Comparison of ENCODE assay signal across 20 cellular contexts in the genomic region with DNA sequence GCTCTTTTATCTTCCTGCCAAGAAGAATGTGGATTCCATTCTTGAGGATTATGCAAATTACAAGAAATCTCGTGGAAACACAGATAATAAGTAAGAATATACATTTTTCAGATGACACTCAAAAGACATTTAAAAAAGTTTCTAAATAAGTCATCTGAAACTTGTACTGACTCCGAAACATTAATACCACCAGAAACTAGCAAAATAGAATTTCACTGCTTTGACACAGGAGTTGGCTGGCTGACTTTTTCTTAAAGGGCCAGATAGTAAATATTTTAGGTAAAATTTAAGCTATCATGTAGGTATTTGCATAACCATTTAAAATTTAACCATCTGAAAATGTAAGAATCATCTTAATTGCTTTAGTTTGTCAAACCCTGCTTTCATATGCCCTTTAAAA. TPM values are rescaled to one million over a fixed set of nuclear protein-coding genes. Genes with fewer than 3 reads are reported as not detected.
DNase-seq lines count a peak whose midpoint lies in the region; ATAC-seq and TF ChIP-seq lines count a peak whose summit lies in the region.
"Had no signal": no experiment of that assay in that cellular context is flagged by ENCODE, and none has a peak within 500 bp of the region (broad histone marks: within the 10 kb centered on the region; RNA-seq: fewer than 3 reads in every experiment).

No MANE protein-coding gene starts in this region.

- no peaks in the 10 kb centered on the region for H3K9me3 ChIP-seq in smooth muscle cell (replicated peaks; ENCODE audit: low read depth)
- H3K9me3 ChIP-seq: BLaER1 had no signal

- H3K4me3 ChIP-seq in smooth muscle cell: no peak overlapping the region
- H3K4me3 ChIP-seq: BLaER1 had no signal

- peak overlapping the region; percentile 14 for H3K4me2 ChIP-seq in smooth muscle cell
- H3K4me2 ChIP-seq: BLaER1 had no signal

- ATAC-seq in activated CD8-positive, alpha-beta T cell treated with anti-CD3 and anti-CD28 coated beads for 36 hours: no peak
- no peak for ATAC-seq in activated CD8-positive, alpha-beta T cell treated with anti-CD3 and anti-CD28 coated beads, Interleukin-2, amount 10 ng/mL, durations not matched to agents 7 days and 5 days
- ATAC-seq in HG03571 (IDR thresholded peaks at IDR 0.05; ENCODE audit: unreplicated experiment): peak; percentile 61
- ATAC-seq in left ventricle myocardium superior: no peak
- ATAC-seq: Right ventricle myocardium inferior had no signal

- H3K27ac ChIP-seq in smooth muscle cell (ENCODE audit: low read depth): peak overlapping the region; percentile 39
- H3K27ac ChIP-seq: BLaER1, HL-60, KMS-11 had no signal

- no peak overlapping the region for H3K4me3 Mint-ChIP-seq in activated CD8-positive, alpha-beta T cell treated with anti-CD3 and anti-CD28 coated beads for 36 hours
- H3K4me3 Mint-ChIP-seq in activated CD8-positive, alpha-beta T cell treated with anti-CD3 and anti-CD28 coated beads, Interleukin-2, amount 10 ng/mL, durations not matched to agents 7 days and 5 days: no peak overlapping the region
- no peak overlapping the region for H3K4me3 Mint-ChIP-seq in activated naive CD8-positive, alpha-beta T cell treated with anti-CD3 and anti-CD28 coated beads for 36 hours
- H3K4me3 Mint-ChIP-seq: CD8-positive, alpha-beta memory T cell had no signal

- no peaks in the 10 kb centered on the region for H3K27me3 Mint-ChIP-seq in activated CD8-positive, alpha-beta T cell treated with anti-CD3 and anti-CD28 coated beads for 36 hours
- no peaks in the 10 kb centered on the region for H3K27me3 Mint-ChIP-seq in activated CD8-positive, alpha-beta T cell treated with anti-CD3 and anti-CD28 coated beads, Interleukin-2, amount 10 ng/mL, durations not matched to agents 7 days and 5 days (ENCODE audit: low read depth)
- H3K27me3 Mint-ChIP-seq in activated naive CD8-positive, alpha-beta T cell treated with anti-CD3 and anti-CD28 coated beads for 36 hours: no peaks in the 10 kb centered on the region
- H3K27me3 Mint-ChIP-seq: CD8-positive, alpha-beta memory T cell had no signal

- H3K27me3 ChIP-seq in smooth muscle cell (ENCODE audit: low read depth): no peaks in the 10 kb centered on the region
- H3K27me3 ChIP-seq: BLaER1 had no signal

- H2AFZ ChIP-seq in smooth muscle cell (ENCODE audit: low read depth): no peak overlapping the region

- POLR2A ChIA-PET in activated CD8-positive, alpha-beta T cell treated with anti-CD3 and anti-CD28 coated beads for 36 hours (lab: Charles Lee): interaction anchor here (1.6 to 2.2 kb wide), 2 partner anchors 18 to 21 kb away, joined by 5 to 6 read pairs; a partner anchor contains a TSS
- POLR2A ChIA-PET in activated CD8-positive, alpha-beta T cell treated with anti-CD3 and anti-CD28 coated beads, Interleukin-2, amount 10 ng/mL, durations not matched to agents 7 days and 5 days (lab: Charles Lee): no interaction called here

- no peak for DNase-seq in activated CD8-positive, alpha-beta T cell treated with anti-CD3 and anti-CD28 coated beads for 36 hours
- DNase-seq in activated CD8-positive, alpha-beta T cell treated with anti-CD3 and anti-CD28 coated beads, Interleukin-2, amount 10 ng/mL, durations not matched to agents 7 days and 5 days: no peak
- no peak for DNase-seq in activated naive CD8-positive, alpha-beta T cell treated with anti-CD3 and anti-CD28 coated beads for 36 hours
- DNase-seq in smooth muscle cell (lab: John Stamatoyannopoulos, UW; ENCODE audit: unreplicated experiment): no peak
- no peak for DNase-seq in NCI-H1105 (lab: John Stamatoyannopoulos, UW)
- no peak for DNase-seq in activated naive CD4-positive, alpha-beta T cell (lab: John Stamatoyannopoulos, UW)
- DNase-seq in left ventricle myocardium superior: no peak
- DNase-seq: CD8-positive, alpha-beta memory T cell; DMS53; EL; H7; MV-4-11; NCI-H1417 treated with DMSO at 0.1 percent for 48 hours; NCI-H2029; NCI-H526 treated with DMSO at 0.1 percent for 48 hours had no signal

- peaks cover 100% of the 10 kb centered on the region for H4K20me1 ChIP-seq in smooth muscle cell (ENCODE audit: low read depth)

- H3K4me1 Mint-ChIP-seq in activated CD8-positive, alpha-beta T cell treated with anti-CD3 and anti-CD28 coated beads for 36 hours (ENCODE audit: low read depth): peaks cover 22% of the 10 kb centered on the region
- H3K4me1 Mint-ChIP-seq in activated CD8-positive, alpha-beta T cell treated with anti-CD3 and anti-CD28 coated beads, Interleukin-2, amount 10 ng/mL, durations not matched to agents 7 days and 5 days (ENCODE audit: low read depth): peaks cover 2% of the 10 kb centered on the region
- H3K4me1 Mint-ChIP-seq in activated naive CD8-positive, alpha-beta T cell treated with anti-CD3 and anti-CD28 coated beads for 36 hours: peaks cover 25% of the 10 kb centered on the region

- CTCF ChIA-PET in activated CD8-positive, alpha-beta T cell treated with anti-CD3 and anti-CD28 coated beads for 36 hours (lab: Charles Lee): interaction anchor here (1.8 kb wide), 1 partner anchor 13 kb away, joined by 4 read pairs; no protein-coding TSS in a partner anchor
- CTCF ChIA-PET in activated CD8-positive, alpha-beta T cell treated with anti-CD3 and anti-CD28 coated beads, Interleukin-2, amount 10 ng/mL, durations not matched to agents 7 days and 5 days (lab: Charles Lee): interaction anchor here (1.0 to 1.1 kb wide), 2 partner anchors 11 to 114 kb away, joined by 3 read pairs; no protein-coding TSS in a partner anchor

- peak overlapping the region; percentile 10 for H3K27ac Mint-ChIP-seq in activated CD8-positive, alpha-beta T cell treated with anti-CD3 and anti-CD28 coated beads for 36 hours
- no peak overlapping the region for H3K27ac Mint-ChIP-seq in activated CD8-positive, alpha-beta T cell treated with anti-CD3 and anti-CD28 coated beads, Interleukin-2, amount 10 ng/mL, durations not matched to agents 7 days and 5 days
- H3K27ac Mint-ChIP-seq in activated naive CD8-positive, alpha-beta T cell treated with anti-CD3 and anti-CD28 coated beads for 36 hours: peak overlapping the region; percentile 56

- H3K9me3 Mint-ChIP-seq in activated CD8-positive, alpha-beta T cell treated with anti-CD3 and anti-CD28 coated beads for 36 hours: no peaks in the 10 kb centered on the region
- H3K9me3 Mint-ChIP-seq in activated CD8-positive, alpha-beta T cell treated with anti-CD3 and anti-CD28 coated beads, Interleukin-2, amount 10 ng/mL, durations not matched to agents 7 days and 5 days (ENCODE audit: insufficient read depth): no peaks in the 10 kb centered on the region
- no peaks in the 10 kb centered on the region for H3K9me3 Mint-ChIP-seq in activated naive CD8-positive, alpha-beta T cell treated with anti-CD3 and anti-CD28 coated beads for 36 hours
- H3K9me3 Mint-ChIP-seq: CD8-positive, alpha-beta memory T cell had no signal

- H3K4me1 ChIP-seq in smooth muscle cell (ENCODE audit: low read depth): no peaks in the 10 kb centered on the region
- H3K4me1 ChIP-seq: BLaER1 had no signal

- H3K36me3 Mint-ChIP-seq in activated CD8-positive, alpha-beta T cell treated with anti-CD3 and anti-CD28 coated beads for 36 hours (ENCODE audit: low read depth): peaks cover 58% of the 10 kb centered on the region
- H3K36me3 Mint-ChIP-seq in activated CD8-positive, alpha-beta T cell treated with anti-CD3 and anti-CD28 coated beads, Interleukin-2, amount 10 ng/mL, durations not matched to agents 7 days and 5 days (ENCODE audit: low read depth): peaks cover 65% of the 10 kb centered on the region
- H3K36me3 Mint-ChIP-seq in activated naive CD8-positive, alpha-beta T cell treated with anti-CD3 and anti-CD28 coated beads for 36 hours: peaks cover 38% of the 10 kb centered on the region

- TF ChIP-seq CTCF in activated CD8-positive, alpha-beta T cell treated with anti-CD3 and anti-CD28 coated beads for 36 hours (IDR thresholded peaks at IDR 0.05): no peak
- TF ChIP-seq CTCF in smooth muscle cell (IDR thresholded peaks at IDR 0.05; ENCODE audit: borderline replicate concordance, insufficient read depth, poor library complexity, severe bottlenecking): no peak

- H3K36me3 ChIP-seq in smooth muscle cell (ENCODE audit: low read depth): peaks cover 74% of the 10 kb centered on the region

- H3K79me2 ChIP-seq in smooth muscle cell (ENCODE audit: low read depth): peaks cover 96% of the 10 kb centered on the region

- 35% methylated on average over 2 of the region's 2 CpGs for WGBS in smooth muscle cell (ENCODE audit: low lambda C conversion rate)

- intact Hi-C loops in activated CD8-positive, alpha-beta T cell treated with anti-CD3 and anti-CD28 coated beads for 36 hours (cut with micrococcal nuclease): no loop called here
- intact Hi-C loops in left ventricle myocardium superior (cut with micrococcal nuclease): no loop called here

- peaks cover 59% of the 10 kb centered on the region for H3F3A ChIP-seq in smooth muscle cell (ENCODE audit: low read depth)

- no peak overlapping the region for H3K9ac ChIP-seq in smooth muscle cell (ENCODE audit: low read depth)
- H3K9ac ChIP-seq: BLaER1, KMS-11 had no signal

RNA-seq across cellular contexts. Expression of a gene that starts 20.8 kb away (rescaled TPM):
- 100 to 1,000 TPM; 236 to 247 TPM for total RNA-seq in activated CD8-positive, alpha-beta T cell treated with anti-CD3 and anti-CD28 coated beads for 36 hours
- 100 to 1,000 TPM; 243 to 244 TPM for total RNA-seq in activated CD8-positive, alpha-beta T cell treated with anti-CD3 and anti-CD28 coated beads, Interleukin-2, amount 10 ng/mL, durations not matched to agents 7 days and 5 days
- 100 to 1,000 TPM; 275 to 293 TPM for total RNA-seq in activated naive CD8-positive, alpha-beta T cell treated with anti-CD3 and anti-CD28 coated beads for 36 hours
- total RNA-seq in smooth muscle cell (399 and 436 TPM in 2 replicates), left ventricle myocardium superior (343 TPM)
- polyA plus RNA-seq in smooth muscle cell: 435 and 457 TPM in 2 replicates

RNA-seq across cellular contexts. Expression of a gene that starts 51.3 kb away (rescaled TPM):
- total RNA-seq in activated CD8-positive, alpha-beta T cell treated with anti-CD3 and anti-CD28 coated beads for 36 hours: 10 to 100 TPM; 13.2 to 14.1 TPM
- total RNA-seq in activated CD8-positive, alpha-beta T cell treated with anti-CD3 and anti-CD28 coated beads, Interleukin-2, amount 10 ng/mL, durations not matched to agents 7 days and 5 days: 10 to 100 TPM; 34.0 to 35.3 TPM
- 1 to 10 TPM; 4.3 to 4.9 TPM for total RNA-seq in activated naive CD8-positive, alpha-beta T cell treated with anti-CD3 and anti-CD28 coated beads for 36 hours
- total RNA-seq in smooth muscle cell (24.7 and 38.5 TPM in 2 replicates), left ventricle myocardium superior (72.3 TPM)
- polyA plus RNA-seq in smooth muscle cell: 19.0 and 23.4 TPM in 2 replicates
